1 cellular context compared by ENCODE assay signal in genomic region chr20:13220194-13220856, GRCh38.
TF ChIP-seq lines count a peak whose summit lies in the region.

No MANE protein-coding gene starts in this region.

TF ChIP-seq in HepG2, 621 proteins besides CTCF, POLR2A, EP300 and RAD21 (continued from another document and continues in another):
- TF ChIP-seq ZSCAN20 (CRISPR knock-in tag; IDR thresholded peaks at IDR 0.05; ENCODE audit: borderline replicate concordance) (no peak), MYNN (CRISPR knock-in tag; IDR thresholded peaks at IDR 0.05; ENCODE audit: low read depth) (0 out of 2 replicates have a peak, but pooled peaks have one; percentile 11), SP4 (CRISPR knock-in tag; IDR thresholded peaks at IDR 0.05) (no peak), PAWR (CRISPR knock-in tag; IDR thresholded peaks at IDR 0.05; ENCODE audit: borderline replicate concordance) (0 out of 2 replicates have a peak, but pooled peaks have one; percentile 79), ZNF441 (CRISPR knock-in tag; IDR thresholded peaks at IDR 0.05; ENCODE audit: borderline replicate concordance) (peak; percentile 83), TOPORS (CRISPR knock-in tag; IDR thresholded peaks at IDR 0.05) (no peak), SNAI1 (CRISPR knock-in tag; IDR thresholded peaks at IDR 0.05; ENCODE audit: borderline replicate concordance) (peak; percentile 77; the same call in 1 of the 2 replicates), HOXD1 (CRISPR knock-in tag; IDR thresholded peaks at IDR 0.05) (no peak; the same call in 1 of the 2 replicates), ZNF510 (CRISPR knock-in tag; IDR thresholded peaks at IDR 0.05; ENCODE audit: low read depth) (no peak; the same call in 1 of the 2 replicates), HMG20B (CRISPR knock-in tag; conservative IDR thresholded peaks at IDR 0.05) (peak; percentile 19; the same call in 1 of the 2 replicates), RNF219 (CRISPR knock-in tag; IDR thresholded peaks at IDR 0.05) (no peak), RXRA (CRISPR knock-in tag; IDR thresholded peaks at IDR 0.05) (peak; percentile 19; the same call in 1 of the 2 replicates), TFDP2 (CRISPR knock-in tag; IDR thresholded peaks at IDR 0.05) (peak; percentile 74; the same call in 1 of the 2 replicates), ZBTB7B (CRISPR knock-in tag; IDR thresholded peaks at IDR 0.05) (peak; percentile 53; the same call in 1 of the 2 replicates), HIVEP1 (CRISPR knock-in tag; IDR thresholded peaks at IDR 0.05) (peak; percentile 88), MYC (CRISPR knock-in tag; IDR thresholded peaks at IDR 0.05; ENCODE audit: borderline replicate concordance) (peak; percentile 41; the same call in 1 of the 2 replicates), UBTF (CRISPR knock-in tag; IDR thresholded peaks at IDR 0.05) (peak; percentile 85), ARID3A (IDR thresholded peaks at IDR 0.05; ENCODE audit: low read depth, low read length) (no peak), BHLHE40 (IDR thresholded peaks at IDR 0.05; ENCODE audit: low read length) (no peak), ZMAT5 (CRISPR knock-in tag; IDR thresholded peaks at IDR 0.05; ENCODE audit: borderline replicate concordance, low read depth) (no peak), ZNF276 (CRISPR knock-in tag; IDR thresholded peaks at IDR 0.05; ENCODE audit: low read depth) (peak; percentile 91), KAT8 (CRISPR knock-in tag; IDR thresholded peaks at IDR 0.05) (no peak), SOX6 (IDR thresholded peaks at IDR 0.05) (no peak), SOX6 (CRISPR knock-in tag; IDR thresholded peaks at IDR 0.05) (peak; percentile 39; the same call in 1 of the 2 replicates), NR2F2 (IDR thresholded peaks at IDR 0.05; ENCODE audit: borderline replicate concordance, low read depth) (no peak), MEIS2 (CRISPR knock-in tag; IDR thresholded peaks at IDR 0.05) (peak; percentile 84), SOX13 (IDR thresholded peaks at IDR 0.05) (no peak), SOX13 (CRISPR knock-in tag; conservative IDR thresholded peaks at IDR 0.05 in 1 of 2, IDR thresholded peaks at IDR 0.05 in 1 of 2) (0 out of 4 replicates have a peak, but pooled peaks of 1 of the 2 experiments have one; percentile 20), SNAPC2 (CRISPR knock-in tag; IDR thresholded peaks at IDR 0.05) (0 out of 2 replicates have a peak, but pooled peaks have one; percentile 37), KLF11 (CRISPR knock-in tag; IDR thresholded peaks at IDR 0.05) (peak; percentile 82), GPN1 (CRISPR knock-in tag; IDR thresholded peaks at IDR 0.05; ENCODE audit: borderline replicate concordance) (no peak), NFIC (IDR thresholded peaks at IDR 0.05; ENCODE audit: low read length) (no peak), MTA3 (CRISPR knock-in tag; IDR thresholded peaks at IDR 0.05) (no peak), TCF7L2 (IDR thresholded peaks at IDR 0.05; ENCODE audit: low read depth, low read length) (no peak), JDP2 (CRISPR knock-in tag; IDR thresholded peaks at IDR 0.05; ENCODE audit: borderline replicate concordance) (no peak), CBFB (CRISPR knock-in tag; IDR thresholded peaks at IDR 0.05) (no peak), SP2 (CRISPR knock-in tag; IDR thresholded peaks at IDR 0.05) (no peak), CHCHD3 (CRISPR knock-in tag; IDR thresholded peaks at IDR 0.05) (no peak), SNRNP70 (IDR thresholded peaks at IDR 0.05; ENCODE audit: low read depth, low read length) (no peak), ZKSCAN1 (IDR thresholded peaks at IDR 0.05; ENCODE audit: low read length) (no peak), RFXAP (CRISPR knock-in tag; IDR thresholded peaks at IDR 0.05; ENCODE audit: borderline replicate concordance) (no peak; the same call in 1 of the 2 replicates), HOXA7 (CRISPR knock-in tag; IDR thresholded peaks at IDR 0.05) (no peak)
- TF ChIP-seq, protein P1, sequence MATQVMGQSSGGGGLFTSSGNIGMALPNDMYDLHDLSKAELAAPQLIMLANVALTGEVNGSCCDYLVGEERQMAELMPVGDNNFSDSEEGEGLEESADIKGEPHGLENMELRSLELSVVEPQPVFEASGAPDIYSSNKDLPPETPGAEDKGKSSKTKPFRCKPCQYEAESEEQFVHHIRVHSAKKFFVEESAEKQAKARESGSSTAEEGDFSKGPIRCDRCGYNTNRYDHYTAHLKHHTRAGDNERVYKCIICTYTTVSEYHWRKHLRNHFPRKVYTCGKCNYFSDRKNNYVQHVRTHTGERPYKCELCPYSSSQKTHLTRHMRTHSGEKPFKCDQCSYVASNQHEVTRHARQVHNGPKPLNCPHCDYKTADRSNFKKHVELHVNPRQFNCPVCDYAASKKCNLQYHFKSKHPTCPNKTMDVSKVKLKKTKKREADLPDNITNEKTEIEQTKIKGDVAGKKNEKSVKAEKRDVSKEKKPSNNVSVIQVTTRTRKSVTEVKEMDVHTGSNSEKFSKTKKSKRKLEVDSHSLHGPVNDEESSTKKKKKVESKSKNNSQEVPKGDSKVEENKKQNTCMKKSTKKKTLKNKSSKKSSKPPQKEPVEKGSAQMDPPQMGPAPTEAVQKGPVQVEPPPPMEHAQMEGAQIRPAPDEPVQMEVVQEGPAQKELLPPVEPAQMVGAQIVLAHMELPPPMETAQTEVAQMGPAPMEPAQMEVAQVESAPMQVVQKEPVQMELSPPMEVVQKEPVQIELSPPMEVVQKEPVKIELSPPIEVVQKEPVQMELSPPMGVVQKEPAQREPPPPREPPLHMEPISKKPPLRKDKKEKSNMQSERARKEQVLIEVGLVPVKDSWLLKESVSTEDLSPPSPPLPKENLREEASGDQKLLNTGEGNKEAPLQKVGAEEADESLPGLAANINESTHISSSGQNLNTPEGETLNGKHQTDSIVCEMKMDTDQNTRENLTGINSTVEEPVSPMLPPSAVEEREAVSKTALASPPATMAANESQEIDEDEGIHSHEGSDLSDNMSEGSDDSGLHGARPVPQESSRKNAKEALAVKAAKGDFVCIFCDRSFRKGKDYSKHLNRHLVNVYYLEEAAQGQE (IDR thresholded peaks at IDR 0.05; ENCODE audit: borderline replicate concordance in 1 of 2, low read depth in 1 of 2, low read length in 2 of 2): no peak
- TF ChIP-seq, protein P2, sequence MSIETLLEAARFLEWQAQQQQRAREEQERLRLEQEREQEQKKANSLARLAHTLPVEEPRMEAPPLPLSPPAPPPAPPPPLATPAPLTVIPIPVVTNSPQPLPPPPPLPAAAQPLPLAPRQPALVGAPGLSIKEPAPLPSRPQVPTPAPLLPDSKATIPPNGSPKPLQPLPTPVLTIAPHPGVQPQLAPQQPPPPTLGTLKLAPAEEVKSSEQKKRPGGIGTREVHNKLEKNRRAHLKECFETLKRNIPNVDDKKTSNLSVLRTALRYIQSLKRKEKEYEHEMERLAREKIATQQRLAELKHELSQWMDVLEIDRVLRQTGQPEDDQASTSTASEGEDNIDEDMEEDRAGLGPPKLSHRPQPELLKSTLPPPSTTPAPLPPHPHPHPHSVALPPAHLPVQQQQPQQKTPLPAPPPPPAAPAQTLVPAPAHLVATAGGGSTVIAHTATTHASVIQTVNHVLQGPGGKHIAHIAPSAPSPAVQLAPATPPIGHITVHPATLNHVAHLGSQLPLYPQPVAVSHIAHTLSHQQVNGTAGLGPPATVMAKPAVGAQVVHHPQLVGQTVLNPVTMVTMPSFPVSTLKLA (IDR thresholded peaks at IDR 0.05): no peak
- TF ChIP-seq, protein P3, sequence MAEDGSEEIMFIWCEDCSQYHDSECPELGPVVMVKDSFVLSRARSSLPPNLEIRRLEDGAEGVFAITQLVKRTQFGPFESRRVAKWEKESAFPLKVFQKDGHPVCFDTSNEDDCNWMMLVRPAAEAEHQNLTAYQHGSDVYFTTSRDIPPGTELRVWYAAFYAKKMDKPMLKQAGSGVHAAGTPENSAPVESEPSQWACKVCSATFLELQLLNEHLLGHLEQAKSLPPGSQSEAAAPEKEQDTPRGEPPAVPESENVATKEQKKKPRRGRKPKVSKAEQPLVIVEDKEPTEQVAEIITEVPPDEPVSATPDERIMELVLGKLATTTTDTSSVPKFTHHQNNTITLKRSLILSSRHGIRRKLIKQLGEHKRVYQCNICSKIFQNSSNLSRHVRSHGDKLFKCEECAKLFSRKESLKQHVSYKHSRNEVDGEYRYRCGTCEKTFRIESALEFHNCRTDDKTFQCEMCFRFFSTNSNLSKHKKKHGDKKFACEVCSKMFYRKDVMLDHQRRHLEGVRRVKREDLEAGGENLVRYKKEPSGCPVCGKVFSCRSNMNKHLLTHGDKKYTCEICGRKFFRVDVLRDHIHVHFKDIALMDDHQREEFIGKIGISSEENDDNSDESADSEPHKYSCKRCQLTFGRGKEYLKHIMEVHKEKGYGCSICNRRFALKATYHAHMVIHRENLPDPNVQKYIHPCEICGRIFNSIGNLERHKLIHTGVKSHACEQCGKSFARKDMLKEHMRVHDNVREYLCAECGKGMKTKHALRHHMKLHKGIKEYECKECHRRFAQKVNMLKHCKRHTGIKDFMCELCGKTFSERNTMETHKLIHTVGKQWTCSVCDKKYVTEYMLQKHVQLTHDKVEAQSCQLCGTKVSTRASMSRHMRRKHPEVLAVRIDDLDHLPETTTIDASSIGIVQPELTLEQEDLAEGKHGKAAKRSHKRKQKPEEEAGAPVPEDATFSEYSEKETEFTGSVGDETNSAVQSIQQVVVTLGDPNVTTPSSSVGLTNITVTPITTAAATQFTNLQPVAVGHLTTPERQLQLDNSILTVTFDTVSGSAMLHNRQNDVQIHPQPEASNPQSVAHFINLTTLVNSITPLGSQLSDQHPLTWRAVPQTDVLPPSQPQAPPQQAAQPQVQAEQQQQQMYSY (CRISPR knock-in tag; IDR thresholded peaks at IDR 0.05): peak; percentile 46; the same call in 1 of the 2 replicates
